ENCODE assay signal across 12 cellular contexts in the genomic region with DNA sequence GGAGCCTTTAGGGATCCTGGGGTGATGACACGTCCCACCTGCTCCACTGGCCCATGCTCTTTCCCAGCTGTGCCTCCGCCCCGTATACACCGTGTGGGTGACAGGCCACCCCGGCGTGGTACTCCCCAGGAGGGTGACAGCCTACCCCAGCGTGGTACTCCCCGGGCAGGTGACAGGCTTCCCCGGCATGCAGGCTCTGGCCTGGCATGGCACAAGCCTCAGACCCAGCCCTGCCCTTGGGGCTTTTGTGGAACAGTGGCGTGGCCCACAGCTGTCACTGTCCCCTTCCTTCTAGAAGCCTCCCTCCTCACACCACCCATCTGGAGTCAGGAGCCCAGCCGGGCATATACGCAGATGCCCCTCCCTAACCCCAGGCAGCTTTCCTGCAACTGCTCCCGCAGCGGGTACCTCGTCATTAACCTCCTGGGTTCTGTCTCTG.
A peak's percentile ranks its signal among the peaks of the same experiment; 100 is the strongest.
DNase-seq lines count a peak whose midpoint lies in the region; ATAC-seq and TF ChIP-seq lines count a peak whose summit lies in the region.
"Had no signal": no experiment of that assay in that cellular context is flagged by ENCODE, and none has a peak within 500 bp of the region (broad histone marks: within the 10 kb centered on the region; RNA-seq: fewer than 3 reads in every experiment).

No MANE protein-coding gene starts in this region.

- no peak overlapping the region for H3K4me3 Mint-ChIP-seq in activated T-cell treated with anti-CD3 and anti-CD28 coated beads, Interleukin-2, amount 50 U/mL, for 24 hours
- no peak overlapping the region for H3K4me3 Mint-ChIP-seq in dendritic cell treated with granulocyte-macrophage colony-stimulating factor and Interleukin-4, amounts not matched to agents 40 ng/mL and 50 ng/mL, for 4 days

- H3K9me3 Mint-ChIP-seq in activated T-cell treated with anti-CD3 and anti-CD28 coated beads, Interleukin-2, amount 50 U/mL, for 24 hours: no peaks in the 10 kb centered on the region
- no peaks in the 10 kb centered on the region for H3K9me3 Mint-ChIP-seq in dendritic cell treated with granulocyte-macrophage colony-stimulating factor and Interleukin-4, amounts not matched to agents 40 ng/mL and 50 ng/mL, for 4 days

- H3K4me3 ChIP-seq in MM.1S (ENCODE audit: low read length): no peak overlapping the region
- H3K4me3 ChIP-seq: MG63, upper lobe of left lung had no signal

- ATAC-seq in HG03159 (IDR thresholded peaks at IDR 0.05; ENCODE audit: unreplicated experiment): no peak

- no peaks in the 10 kb centered on the region for H3K9me3 ChIP-seq in MM.1S (replicated peaks; ENCODE audit: insufficient read depth, low read length)
- H3K9me3 ChIP-seq: MG63, neutrophil, upper lobe of left lung had no signal

- H3K27ac ChIP-seq in MM.1S (ENCODE audit: low read length): no peak overlapping the region
- H3K27ac ChIP-seq: neutrophil, upper lobe of left lung had no signal

- peaks cover 19% of the 10 kb centered on the region for H3F3A ChIP-seq in MM.1S (ENCODE audit: insufficient read depth, low read length)

- H4K20me1 ChIP-seq in MM.1S (ENCODE audit: insufficient read depth, low read length): no peaks in the 10 kb centered on the region

- TF ChIP-seq CTCF in MM.1S (IDR thresholded peaks at IDR 0.05; ENCODE audit: low read length): no peak

- H3K4me2 ChIP-seq in MM.1S (ENCODE audit: low read depth, low read length): no peak overlapping the region

- no peaks in the 10 kb centered on the region for H3K9me2 ChIP-seq in MM.1S (replicated peaks; ENCODE audit: insufficient read depth, low read length)

- peaks cover 55% of the 10 kb centered on the region for H3K27me3 ChIP-seq in MM.1S (replicated peaks; ENCODE audit: insufficient read depth, low read length)
- H3K27me3 ChIP-seq: MG63, upper lobe of left lung had no signal

- H3K4me1 Mint-ChIP-seq in activated T-cell treated with anti-CD3 and anti-CD28 coated beads, Interleukin-2, amount 50 U/mL, for 24 hours (ENCODE audit: low read depth): peaks cover 25% of the 10 kb centered on the region
- H3K4me1 Mint-ChIP-seq in dendritic cell treated with granulocyte-macrophage colony-stimulating factor and Interleukin-4, amounts not matched to agents 40 ng/mL and 50 ng/mL, for 4 days (ENCODE audit: low read depth): peaks cover 44% of the 10 kb centered on the region

- no peaks in the 10 kb centered on the region for H3K36me3 Mint-ChIP-seq in activated T-cell treated with anti-CD3 and anti-CD28 coated beads, Interleukin-2, amount 50 U/mL, for 24 hours (ENCODE audit: low read depth)
- H3K36me3 Mint-ChIP-seq in dendritic cell treated with granulocyte-macrophage colony-stimulating factor and Interleukin-4, amounts not matched to agents 40 ng/mL and 50 ng/mL, for 4 days (ENCODE audit: low read depth): no peaks in the 10 kb centered on the region

- H3K4me1 ChIP-seq in MM.1S (ENCODE audit: low read length): peaks cover 13% of the 10 kb centered on the region

- H3K27me3 Mint-ChIP-seq in activated T-cell treated with anti-CD3 and anti-CD28 coated beads, Interleukin-2, amount 50 U/mL, for 24 hours: no peaks in the 10 kb centered on the region
- H3K27me3 Mint-ChIP-seq in dendritic cell treated with granulocyte-macrophage colony-stimulating factor and Interleukin-4, amounts not matched to agents 40 ng/mL and 50 ng/mL, for 4 days: peaks cover 27% of the 10 kb centered on the region

- H2AFZ ChIP-seq in MM.1S (ENCODE audit: low read length): no peak overlapping the region

- no peak for DNase-seq in activated T-cell treated with anti-CD3 and anti-CD28 coated beads, Interleukin-2, amount 50 U/mL, for 24 hours
- no peak for DNase-seq in activated T-cell treated with anti-CD3 and anti-CD28 coated beads, Interleukin-2, amount 50 U/mL, for 48 hours
- DNase-seq in NCI-H2107 (lab: John Stamatoyannopoulos, UW): peak; percentile 45
- DNase-seq in retina: peak; percentile 56
- DNase-seq in MM.1S: no peak
- no peak for DNase-seq in HK-2 (ENCODE audit: unreplicated experiment)
- DNase-seq: activated CD4-positive, CD25-positive, alpha-beta regulatory T cell had no signal

- H3K79me2 ChIP-seq in MM.1S (ENCODE audit: low read length): peaks cover under 1% of the 10 kb centered on the region

- H3K36me3 ChIP-seq in MM.1S (replicated peaks; ENCODE audit: insufficient read depth, low read length): no peaks in the 10 kb centered on the region
- H3K36me3 ChIP-seq: MG63, neutrophil, upper lobe of left lung had no signal

- peak overlapping the region; percentile 59 for H3K27ac Mint-ChIP-seq in activated T-cell treated with anti-CD3 and anti-CD28 coated beads, Interleukin-2, amount 50 U/mL, for 24 hours
- peak overlapping the region; percentile 64 for H3K27ac Mint-ChIP-seq in dendritic cell treated with granulocyte-macrophage colony-stimulating factor and Interleukin-4, amounts not matched to agents 40 ng/mL and 50 ng/mL, for 4 days

- no peak overlapping the region for H3K9ac ChIP-seq in MM.1S (ENCODE audit: low read length)

- intact Hi-C loops in dendritic cell treated with granulocyte-macrophage colony-stimulating factor and Interleukin-4, amounts not matched to agents 40 ng/mL and 50 ng/mL, for 4 days (cut with micrococcal nuclease): no loop called here

Comparison
In these comparisons a context has a peak if more than half of its experiments do, and no peak if none do; other contexts are left out.
1. DNase-seq: peak in NCI-H2107 (single experiment) and retina (single experiment); none in activated T-cell treated with anti-CD3 and anti-CD28 coated beads, Interleukin-2, amount 50 U/mL, for 24 hours (single experiment), activated T-cell treated with anti-CD3 and anti-CD28 coated beads, Interleukin-2, amount 50 U/mL, for 48 hours (0 of 2), MM.1S (single experiment) and HK-2 (single experiment).